In the genomic region with DNA sequence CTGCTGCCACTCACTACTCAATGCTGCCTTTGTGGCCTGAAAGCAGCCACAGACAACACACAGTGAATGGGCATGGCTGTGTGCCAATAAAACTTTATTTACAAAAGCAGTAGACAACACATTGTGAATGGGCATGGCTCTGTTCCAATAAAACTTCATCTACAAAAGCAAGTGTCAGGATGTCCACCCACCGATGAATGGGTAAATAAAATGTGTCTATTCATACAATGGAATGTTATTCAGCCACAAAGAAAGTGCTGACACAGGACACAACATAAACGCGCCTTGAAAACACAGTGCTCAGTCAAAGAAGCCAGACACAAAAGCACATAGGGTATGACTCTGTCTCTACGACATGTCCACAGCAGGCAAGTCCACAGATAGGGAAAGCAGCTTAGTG, we compare ENCODE assay signal across 15 cellular contexts. TPM values are rescaled to one million over a fixed set of nuclear protein-coding genes. Genes with fewer than 3 reads are reported as not detected.
A peak's percentile ranks its signal among the peaks of the same experiment; 100 is the strongest.
DNase-seq lines count a peak whose midpoint lies in the region; ATAC-seq and TF ChIP-seq lines count a peak whose summit lies in the region.
"Had no signal": no experiment of that assay in that cellular context is flagged by ENCODE, and none has a peak within 500 bp of the region (broad histone marks: within the 10 kb centered on the region; RNA-seq: fewer than 3 reads in every experiment).

No MANE protein-coding gene starts in this region.

- TF ChIP-seq CTCF in astrocyte of the spinal cord (IDR thresholded peaks at IDR 0.05; ENCODE audit: low read depth, low read length) = no peak

- DNase-seq in EH (ENCODE audit: low read depth) = peak; percentile 15
- peak; percentile 62 for DNase-seq in NCI-H2107 (lab: John Stamatoyannopoulos, UW)
- DNase-seq in astrocyte of the spinal cord (ENCODE audit: low read depth, low spot score) = peak; percentile 38
- peak; percentile 10 for DNase-seq in midbrain (lab: John Stamatoyannopoulos, UW)
- no peak for DNase-seq in activated naive CD4-positive, alpha-beta T cell treated with anti-CD3 and anti-CD28 coated beads, Interleukin-2, amount 50 U/mL, for 72 hours (ENCODE audit: low spot score in 2 of 2)
- DNase-seq: activated CD4-positive, CD25-positive, alpha-beta regulatory T cell treated with anti-CD3 and anti-CD28 coated beads, Interleukin-2, amount 50 U/mL, for 72 hours; central memory CD4-positive, alpha-beta T cell; immature natural killer cell; NCI-H446; SK-N-SH had no signal

- H3K9me3 Mint-ChIP-seq in activated naive CD4-positive, alpha-beta T cell treated with anti-CD3 and anti-CD28 coated beads, Interleukin-2, amount 50 U/mL, for 72 hours = peaks cover 0 to 6% of the 10 kb centered on the region in 2 donors
- H3K9me3 Mint-ChIP-seq: immature natural killer cell had no signal

- H3K36me3 Mint-ChIP-seq in activated naive CD4-positive, alpha-beta T cell treated with anti-CD3 and anti-CD28 coated beads, Interleukin-2, amount 50 U/mL, for 72 hours = peaks cover 12 to 18% of the 10 kb centered on the region in 2 donors

- no peak for ATAC-seq in activated naive CD4-positive, alpha-beta T cell treated with anti-CD3 and anti-CD28 coated beads, Interleukin-2, amount 50 U/mL, for 72 hours
- no peak for ATAC-seq in HG03520 (IDR thresholded peaks at IDR 0.05; ENCODE audit: unreplicated experiment)
- no peak for ATAC-seq in HG03108 (IDR thresholded peaks at IDR 0.05; ENCODE audit: unreplicated experiment)
- no peak for ATAC-seq in GM21381 (IDR thresholded peaks at IDR 0.05; ENCODE audit: unreplicated experiment)

- H3K27ac Mint-ChIP-seq in activated naive CD4-positive, alpha-beta T cell treated with anti-CD3 and anti-CD28 coated beads, Interleukin-2, amount 50 U/mL, for 72 hours = peak overlapping the region in 1 of 2 donors; percentile 88
- H3K27ac Mint-ChIP-seq: activated T-helper 1 cell treated with anti-CD3 and anti-CD28 coated beads, Interleukin-12 subunit alpha, Interleukin-12 subunit beta, Interleukin-2, Interleukin-4 antibody, amounts not matched to agents 30 ng/mL and 10 ng/mL and 1 ng/mL, durations not matched to agents 14 hours and 24 hours and 36 hours; immature natural killer cell had no signal

- H3K4me3 ChIP-seq in astrocyte of the spinal cord (ENCODE audit: low read depth, low read length) = no peak overlapping the region
- H3K4me3 ChIP-seq: BLaER1 treated with 17β-estradiol and CSF1 and Interleukin-3, amounts not matched to agents 10 nM and 100 nM had no signal

- in situ Hi-C loops in astrocyte of the spinal cord (cut with HindIII; ENCODE audit: low sequenced_read_pairs) = no loop called here

RNA-seq across cellular contexts. Expression of a gene that starts 20.1 kb away (rescaled TPM):
- 10 to 100 TPM in 1 of 2 donors, 1 to 10 TPM in 1; 4.1 to 13.3 TPM for total RNA-seq in activated naive CD4-positive, alpha-beta T cell treated with anti-CD3 and anti-CD28 coated beads, Interleukin-2, amount 50 U/mL, for 72 hours

RNA-seq across cellular contexts. Expression of a gene that starts 22.0 kb away (rescaled TPM):
- 1 to 10 TPM; 1.2 to 2.0 TPM for total RNA-seq in activated naive CD4-positive, alpha-beta T cell treated with anti-CD3 and anti-CD28 coated beads, Interleukin-2, amount 50 U/mL, for 72 hours

Comparison
In these comparisons a context has a peak if more than half of its experiments do, and no peak if none do; other contexts are left out.
1. DNase-seq: peak in EH (single experiment), NCI-H2107 (single experiment), astrocyte of the spinal cord (single experiment) and midbrain (single experiment); none in activated naive CD4-positive, alpha-beta T cell treated with anti-CD3 and anti-CD28 coated beads, Interleukin-2, amount 50 U/mL, for 72 hours (0 of 2).